14 cellular contexts compared by ENCODE assay signal in genomic region chr2:196677404-196677803, GRCh38. TPM values are rescaled to one million over a fixed set of nuclear protein-coding genes. Genes with fewer than 3 reads are reported as not detected.
DNase-seq lines count a peak whose midpoint lies in the region; ATAC-seq, FAIRE-seq and TF ChIP-seq lines count a peak whose summit lies in the region.
"Had no signal": no experiment of that assay in that cellular context is flagged by ENCODE, and none has a peak within 500 bp of the region (broad histone marks: within the 10 kb centered on the region; RNA-seq: fewer than 3 reads in every experiment).

No MANE protein-coding gene starts in this region.

- ATAC-seq in left ventricle myocardium superior (peak; percentile 65), GM21737 (IDR thresholded peaks at IDR 0.05; ENCODE audit: unreplicated experiment) (no peak), GM18498 (IDR thresholded peaks at IDR 0.05; ENCODE audit: unreplicated experiment) (no peak), GM23338 (no peak)
- ATAC-seq: Right ventricle myocardium inferior had no signal

- no peaks in the 10 kb centered on the region for H3K79me2 ChIP-seq in GM23338 (replicated peaks; ENCODE audit: insufficient read depth)

- H3K27ac ChIP-seq in right atrium auricular region (no peak overlapping the region), small intestine (ENCODE audit: low read depth in 1 of 2, low read length in 1 of 2) (no peak overlapping the region), GM23338 (ENCODE audit: low read depth) (no peak overlapping the region)
- H3K27ac ChIP-seq: skin epidermis had no signal

- H3K27me3 ChIP-seq in right atrium auricular region (no peaks in the 10 kb centered on the region), small intestine (ENCODE audit: control insufficient read depth in 2 of 2, insufficient read depth in 2 of 2, low read length in 2 of 2) (no peaks in the 10 kb centered on the region), GM23338 (ENCODE audit: insufficient read depth) (no peaks in the 10 kb centered on the region)

- H3K27me3 Mint-ChIP-seq in GM23338 (ENCODE audit: insufficient read depth, low read depth, poor library complexity), result no peaks in the 10 kb centered on the region

- no peaks in the 10 kb centered on the region for H3K4me1 ChIP-seq in right atrium auricular region
- H3K4me1 ChIP-seq in small intestine (ENCODE audit: control insufficient read depth in 2 of 2, insufficient read depth in 1 of 2, low read depth in 1 of 2, low read length in 1 of 2), result no peaks in the 10 kb centered on the region
- H3K4me1 ChIP-seq in GM23338 (ENCODE audit: insufficient read depth), result no peaks in the 10 kb centered on the region

- TF ChIP-seq CTCF in right atrium auricular region (IDR thresholded peaks at IDR 0.05) (no peak), GM23338 (conservative IDR thresholded peaks at IDR 0.05; ENCODE audit: low read depth in 2 of 2) (no peak)

- H2AFZ ChIP-seq in GM23338, result no peak overlapping the region

- H3K36me3 Mint-ChIP-seq in GM23338 (ENCODE audit: low read depth), result peaks cover 34% of the 10 kb centered on the region

- H3K27ac Mint-ChIP-seq in GM23338, result no peak overlapping the region
- H3K27ac Mint-ChIP-seq: activated T-helper 1 cell treated with anti-CD3 and anti-CD28 coated beads, Interleukin-12 subunit alpha, Interleukin-12 subunit beta, Interleukin-2, Interleukin-4 antibody, amounts not matched to agents 30 ng/mL and 10 ng/mL and 1 ng/mL, durations not matched to agents 14 hours and 24 hours and 36 hours had no signal

- no peaks in the 10 kb centered on the region for H3K9me2 ChIP-seq in GM23338 (ENCODE audit: insufficient read depth)

- H3K36me3 ChIP-seq in right atrium auricular region (no peaks in the 10 kb centered on the region), small intestine (ENCODE audit: control insufficient read depth in 2 of 2, insufficient read depth in 2 of 2, low read length in 2 of 2) (no peaks in the 10 kb centered on the region), GM23338 (ENCODE audit: insufficient read depth) (peaks cover 6% of the 10 kb centered on the region)

- no peak for DNase-seq in left ventricle myocardium superior
- DNase-seq in right atrium auricular region (ENCODE audit: low spot score), result no peak
- peak; percentile 60 for DNase-seq in amniotic epithelial cell (ENCODE audit: low read depth)
- peak; percentile 33 for DNase-seq in glomerular visceral epithelial cell (ENCODE audit: extremely low spot score)
- no peak for DNase-seq in small intestine
- DNase-seq in GM23338 (ENCODE audit: low spot score), result no peak
- DNase-seq: activated CD4-positive, CD25-positive, alpha-beta regulatory T cell treated with anti-CD3 and anti-CD28 coated beads, Interleukin-2, amount 50 U/mL, for 72 hours; NCI-H2107 had no signal

- intact Hi-C loops in left ventricle myocardium superior (cut with micrococcal nuclease), result no loop called here

- no peak overlapping the region for H3K4me2 ChIP-seq in GM23338

- no peak overlapping the region for H3K4me3 Mint-ChIP-seq in GM23338
- H3K4me3 Mint-ChIP-seq: activated T-helper 1 cell treated with anti-CD3 and anti-CD28 coated beads, Interleukin-12 subunit alpha, Interleukin-12 subunit beta, Interleukin-2, Interleukin-4 antibody, amounts not matched to agents 30 ng/mL and 10 ng/mL and 1 ng/mL, durations not matched to agents 14 hours and 24 hours and 36 hours had no signal

- H4K20me1 ChIP-seq in GM23338 (replicated peaks; ENCODE audit: insufficient read depth), result no peaks in the 10 kb centered on the region; the same call in 1 of the 2 replicates

- H3K9me3 ChIP-seq in right atrium auricular region (no peaks in the 10 kb centered on the region), small intestine (ENCODE audit: control insufficient read depth, low read depth) (no peaks in the 10 kb centered on the region)

- H3F3A ChIP-seq in GM23338 (replicated peaks; ENCODE audit: low read depth), result no peaks in the 10 kb centered on the region

- WGBS in small intestine, 3 donors, result 85 to 99% (median 92%) methylated on average over 5 of the region's 5 CpGs

- no peaks in the 10 kb centered on the region for H3K4me1 Mint-ChIP-seq in GM23338

- no peak overlapping the region for H3K4me3 ChIP-seq in right atrium auricular region
- no peak overlapping the region for H3K4me3 ChIP-seq in small intestine (ENCODE audit: low read depth in 1 of 2, low read length in 2 of 2)
- H3K4me3 ChIP-seq in GM23338, result no peak overlapping the region
- H3K4me3 ChIP-seq: skin epidermis had no signal

- H3K9me3 Mint-ChIP-seq in GM23338, result no peaks in the 10 kb centered on the region
- H3K9me3 Mint-ChIP-seq: activated T-helper 1 cell treated with anti-CD3 and anti-CD28 coated beads, Interleukin-12 subunit alpha, Interleukin-12 subunit beta, Interleukin-2, Interleukin-4 antibody, amounts not matched to agents 30 ng/mL and 10 ng/mL and 1 ng/mL, durations not matched to agents 14 hours and 24 hours and 36 hours had no signal

- FAIRE-seq in small intestine (lab: Jason Lieb, UNC), result no peak
- FAIRE-seq: colon had no signal

TF ChIP-seq in GM23338, 12 proteins besides CTCF, POLR2A, EP300 and RAD21 (continues in another document):
- no peak for TF ChIP-seq JUNB (IDR thresholded peaks at IDR 0.05; ENCODE audit: unreplicated experiment)
- TF ChIP-seq EZH2 (IDR thresholded peaks at IDR 0.05; ENCODE audit: low read depth, unreplicated experiment), result no peak
- TF ChIP-seq ZNF462 (CRISPR knock-in tag; IDR thresholded peaks at IDR 0.05), result no peak
- TF ChIP-seq ZNF114 (CRISPR knock-in tag; IDR thresholded peaks at IDR 0.05), result no peak
- TF ChIP-seq ZNF331 (CRISPR knock-in tag; IDR thresholded peaks at IDR 0.05; ENCODE audit: low read depth), result no peak
- TF ChIP-seq CREB1 (CRISPR knock-in tag; IDR thresholded peaks at IDR 0.05; ENCODE audit: low read depth), result no peak
- no peak for TF ChIP-seq NANOG (IDR thresholded peaks at IDR 0.05; ENCODE audit: borderline replicate concordance)

RNA-seq across cellular contexts. Expression of gene CCDC150, which starts 37.9 kb away (rescaled TPM):
- 0.74 TPM for total RNA-seq in left ventricle myocardium superior
- total RNA-seq in right atrium auricular region, result under 1 TPM; 0.56 to 0.79 TPM
- polyA plus RNA-seq in small intestine, result 1 to 10 TPM in 1 of 3 donors, not detected in 2; 1.9 TPM
- 30.2 and 56.3 TPM in 2 replicates for total RNA-seq in GM23338 (2014; rRNA removed; shearing (Covaris generic))
- 44.2 and 68.3 TPM in 2 replicates for polyA plus RNA-seq in GM23338 (2016; fragmentation: Nextera tagmentation; extraction: Ambion mirVana)

Comparison
In these comparisons a context has a peak if more than half of its experiments do, and no peak if none do; other contexts are left out.
1. DNase-seq: peak in amniotic epithelial cell (single experiment) and glomerular visceral epithelial cell (single experiment); none in left ventricle myocardium superior (single experiment), right atrium auricular region (single experiment), small intestine (single experiment) and GM23338 (single experiment).
2. RNA of gene CCDC150, which starts 37.9 kb away (total RNA-seq): 30.2 to 56.3 TPM in GM23338; 0.56 to 0.79 TPM in right atrium auricular region and 0.74 TPM in left ventricle myocardium superior (single experiment); every median in the first group is over 10 times any median in the second.